18 cellular contexts compared by ENCODE assay signal in the genomic region with DNA sequence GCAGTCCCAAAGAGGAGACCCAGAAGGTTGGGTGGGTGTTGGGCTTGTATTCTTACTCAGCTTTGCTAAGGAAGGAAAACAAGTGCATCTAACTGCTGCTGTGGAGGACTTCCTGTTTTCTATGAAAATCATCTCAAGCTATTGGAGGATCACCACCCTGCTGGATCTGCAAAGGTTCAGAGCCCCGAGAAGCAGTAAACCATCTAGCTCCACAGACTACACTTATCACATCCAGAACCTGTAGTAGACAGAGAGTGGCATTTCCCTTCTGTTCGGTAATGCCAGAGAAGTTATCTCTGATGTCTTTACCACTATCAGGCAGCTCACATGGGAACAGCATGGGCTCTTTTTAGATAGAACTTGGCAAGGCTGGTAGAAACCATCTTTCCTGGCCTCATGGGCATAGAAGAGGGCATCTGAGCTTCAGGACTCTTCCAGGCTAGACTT. TPM values are rescaled to one million over a fixed set of nuclear protein-coding genes. Genes with fewer than 3 reads are reported as not detected.
DNase-seq lines count a peak whose midpoint lies in the region; ATAC-seq and TF ChIP-seq lines count a peak whose summit lies in the region.
"Had no signal": no experiment of that assay in that cellular context is flagged by ENCODE, and none has a peak within 500 bp of the region (broad histone marks: within the 10 kb centered on the region; RNA-seq: fewer than 3 reads in every experiment).

No MANE protein-coding gene starts in this region.

- H3K27me3 ChIP-seq in Loucy (ENCODE audit: insufficient read depth, low read length, poor library complexity, severe bottlenecking) (no peaks in the 10 kb centered on the region), spleen (replicated peaks in 1 of 7) (no peaks in the 10 kb centered on the region)
- H3K27me3 ChIP-seq: pancreas had no signal

- WGBS in spleen, 5 donors: 12 to 43% (median 25%) methylated on average over 2 of the region's 2 CpGs

- TF ChIP-seq POLR2A in spleen (IDR thresholded peaks at IDR 0.05): no peak

- H3K36me3 ChIP-seq in Loucy (ENCODE audit: insufficient read depth, low read length) (no peaks in the 10 kb centered on the region), spleen (no peaks in the 10 kb centered on the region)
- H3K36me3 ChIP-seq: pancreas had no signal

- H3K27me3 Mint-ChIP-seq in activated T-cell treated with anti-CD3 and anti-CD28 coated beads, Interleukin-2, amount 50 U/mL, for 4 hours (ENCODE audit: low read depth): no peaks in the 10 kb centered on the region
- no peaks in the 10 kb centered on the region for H3K27me3 Mint-ChIP-seq in activated CD8-positive, alpha-beta T cell treated with anti-CD3 and anti-CD28 coated beads for 36 hours
- no peaks in the 10 kb centered on the region for H3K27me3 Mint-ChIP-seq in WTC11 (ENCODE audit: low read depth)
- H3K27me3 Mint-ChIP-seq: central memory CD8-positive, alpha-beta T cell had no signal

- peaks cover 15% of the 10 kb centered on the region for H3K4me1 ChIP-seq in Loucy (ENCODE audit: insufficient read depth, low read length, poor library complexity, severe bottlenecking)
- H3K4me1 ChIP-seq in spleen: peaks cover 25 to 79% (median 56%) of the 10 kb centered on the region in 6 donors

- peak overlapping the region; percentile 31; the same call in 1 of the 2 replicates for H2AFZ ChIP-seq in Loucy (ENCODE audit: low read length)

- H3K27ac Mint-ChIP-seq in activated CD8-positive, alpha-beta T cell treated with anti-CD3 and anti-CD28 coated beads for 36 hours: peak overlapping the region; percentile 7
- no peak overlapping the region for H3K27ac Mint-ChIP-seq in WTC11
- H3K27ac Mint-ChIP-seq: type B pancreatic cell had no signal

- peak; percentile 48 to 55 for ATAC-seq in activated T-cell treated with anti-CD3 and anti-CD28 coated beads, Interleukin-2, amount 50 U/mL, for 4 hours
- peak; percentile 56 for ATAC-seq in activated CD8-positive, alpha-beta T cell treated with anti-CD3 and anti-CD28 coated beads for 36 hours
- ATAC-seq in omental fat pad (ENCODE audit: low FRiP score): no peak
- ATAC-seq in WTC11: no peak
- ATAC-seq: HepG2, pancreas had no signal

- H3K4me2 ChIP-seq in Loucy (ENCODE audit: low read depth, low read length, poor library complexity, severe bottlenecking): no peak overlapping the region

- no peak overlapping the region for H3K4me3 Mint-ChIP-seq in activated T-cell treated with anti-CD3 and anti-CD28 coated beads, Interleukin-2, amount 50 U/mL, for 4 hours
- no peak overlapping the region for H3K4me3 Mint-ChIP-seq in activated CD8-positive, alpha-beta T cell treated with anti-CD3 and anti-CD28 coated beads for 36 hours
- no peak overlapping the region for H3K4me3 Mint-ChIP-seq in WTC11
- H3K4me3 Mint-ChIP-seq: central memory CD8-positive, alpha-beta T cell; type B pancreatic cell had no signal

- H3K9me3 Mint-ChIP-seq in activated T-cell treated with anti-CD3 and anti-CD28 coated beads, Interleukin-2, amount 50 U/mL, for 4 hours: no peaks in the 10 kb centered on the region
- no peaks in the 10 kb centered on the region for H3K9me3 Mint-ChIP-seq in activated CD8-positive, alpha-beta T cell treated with anti-CD3 and anti-CD28 coated beads for 36 hours
- H3K9me3 Mint-ChIP-seq in WTC11: no peaks in the 10 kb centered on the region; the same call in 1 of the 2 replicates
- H3K9me3 Mint-ChIP-seq: central memory CD8-positive, alpha-beta T cell; type B pancreatic cell had no signal

- no peaks in the 10 kb centered on the region for H3F3A ChIP-seq in Loucy (ENCODE audit: low read depth)

- DNase-seq in activated T-cell treated with anti-CD3 and anti-CD28 coated beads, Interleukin-2, amount 50 U/mL, for 4 hours: no peak
- no peak for DNase-seq in activated T-cell treated with anti-CD3 and anti-CD28 coated beads for 4 hours
- DNase-seq in activated CD8-positive, alpha-beta T cell treated with anti-CD3 and anti-CD28 coated beads for 36 hours: peak; percentile 16
- DNase-seq in spleen: no peak
- no peak for DNase-seq in omental fat pad (ENCODE audit: low spot score)
- no peak for DNase-seq in stimulated activated CD4-positive, alpha-beta T cell treated with anti-CD3 and anti-CD28 coated beads, Interleukin-2, amount 100 ng/mL, for 24 hours
- DNase-seq in WTC11 (ENCODE audit: low spot score): no peak
- DNase-seq: activated effector memory CD4-positive, alpha-beta T cell treated with anti-CD3 and anti-CD28 coated beads, Interleukin-2, amount 50 U/mL, for 16 hours; DMS153; NCI-H187 treated with DMSO at 0.1 percent for 48 hours; NCI-H82; pancreas; SIG-M5 had no signal

- no peaks in the 10 kb centered on the region for H3K9me3 ChIP-seq in Loucy (ENCODE audit: insufficient read depth, low read depth, low read length)
- H3K9me3 ChIP-seq in spleen: no peaks in the 10 kb centered on the region
- H3K9me3 ChIP-seq: pancreas had no signal

- no peaks in the 10 kb centered on the region for H3K36me3 Mint-ChIP-seq in activated T-cell treated with anti-CD3 and anti-CD28 coated beads, Interleukin-2, amount 50 U/mL, for 4 hours (ENCODE audit: insufficient read depth)
- no peaks in the 10 kb centered on the region for H3K36me3 Mint-ChIP-seq in activated CD8-positive, alpha-beta T cell treated with anti-CD3 and anti-CD28 coated beads for 36 hours (ENCODE audit: low read depth)
- H3K36me3 Mint-ChIP-seq in WTC11: no peaks in the 10 kb centered on the region
- H3K36me3 Mint-ChIP-seq: type B pancreatic cell had no signal

- peak overlapping the region in 6 of 8 donors; percentile 26 to 82 (median 67) for H3K27ac ChIP-seq in spleen
- H3K27ac ChIP-seq: pancreas had no signal

- CTCF ChIA-PET in activated CD8-positive, alpha-beta T cell treated with anti-CD3 and anti-CD28 coated beads for 36 hours (lab: Charles Lee): interaction anchor here (0.9 to 8.9 kb wide), 9 partner anchors 12 to 686 kb away, joined by 3 to 59 read pairs (median 5); no protein-coding TSS in a partner anchor
- CTCF ChIA-PET in WTC11 (lab: Charles Lee): interaction anchor here (0.8 to 1.9 kb wide), 2 partner anchors 14 to 111 kb away, joined by 3 to 10 read pairs; no protein-coding TSS in a partner anchor

- no peak overlapping the region for H3K9ac ChIP-seq in Loucy (ENCODE audit: low read depth, low read length, poor library complexity, severe bottlenecking)

- H3K4me3 ChIP-seq in Loucy (ENCODE audit: low read length, poor library complexity, severe bottlenecking): no peak overlapping the region
- no peak overlapping the region for H3K4me3 ChIP-seq in spleen
- H3K4me3 ChIP-seq: pancreas had no signal

- H3K9me2 ChIP-seq in Loucy (replicated peaks; ENCODE audit: low read depth, low read length): no peaks in the 10 kb centered on the region

- H4K20me1 ChIP-seq in Loucy (ENCODE audit: insufficient read depth, low read length, poor library complexity, severe bottlenecking): no peaks in the 10 kb centered on the region

- POLR2A ChIA-PET in activated CD8-positive, alpha-beta T cell treated with anti-CD3 and anti-CD28 coated beads for 36 hours (lab: Charles Lee): interaction anchor here (1.4 kb wide), 1 partner anchor 15 kb away, joined by 3 read pairs; no protein-coding TSS in a partner anchor
- POLR2A ChIA-PET in WTC11 (lab: Charles Lee): no interaction called here

- peaks cover 66% of the 10 kb centered on the region for H3K4me1 Mint-ChIP-seq in activated T-cell treated with anti-CD3 and anti-CD28 coated beads, Interleukin-2, amount 50 U/mL, for 4 hours (ENCODE audit: low read depth)
- H3K4me1 Mint-ChIP-seq in activated CD8-positive, alpha-beta T cell treated with anti-CD3 and anti-CD28 coated beads for 36 hours (ENCODE audit: low read depth): peaks cover 30% of the 10 kb centered on the region
- peaks cover 8% of the 10 kb centered on the region for H3K4me1 Mint-ChIP-seq in WTC11

- TF ChIP-seq CTCF in Loucy (conservative IDR thresholded peaks at IDR 0.05; ENCODE audit: low read length) (no peak), spleen (IDR thresholded peaks at IDR 0.05 in 8 of 11, conservative IDR thresholded peaks at IDR 0.05 in 3 of 11) (no peak), omental fat pad (IDR thresholded peaks at IDR 0.05) (no peak), WTC11 (IDR thresholded peaks at IDR 0.05) (no peak)
- no peak for TF ChIP-seq CTCF in activated CD8-positive, alpha-beta T cell treated with anti-CD3 and anti-CD28 coated beads for 36 hours (IDR thresholded peaks at IDR 0.05)

- intact Hi-C loops in activated CD8-positive, alpha-beta T cell treated with anti-CD3 and anti-CD28 coated beads for 36 hours (cut with micrococcal nuclease): no loop called here
- intact Hi-C loops in spleen (cut with DNase I; ENCODE audit: low total_unique reads): no loop called here

- H3K79me2 ChIP-seq in Loucy (ENCODE audit: insufficient read depth, low read length): no peaks in the 10 kb centered on the region

TF ChIP-seq in WTC11, 78 proteins besides CTCF, POLR2A, EP300 and RAD21 (continues in another document):
- no peak for TF ChIP-seq RORB (CRISPR knock-in tag; IDR thresholded peaks at IDR 0.05)
- TF ChIP-seq ATF3 (CRISPR knock-in tag; conservative IDR thresholded peaks at IDR 0.05): no peak
- no peak for TF ChIP-seq NR2C2 (CRISPR knock-in tag; IDR thresholded peaks at IDR 0.05)
- TF ChIP-seq HMGA2 (CRISPR knock-in tag; IDR thresholded peaks at IDR 0.05): no peak
- TF ChIP-seq EMX1 (CRISPR knock-in tag; IDR thresholded peaks at IDR 0.05): no peak
- no peak for TF ChIP-seq JAZF1 (CRISPR knock-in tag; IDR thresholded peaks at IDR 0.05)
- TF ChIP-seq ZNF423 (CRISPR knock-in tag; IDR thresholded peaks at IDR 0.05): no peak

RNA-seq across cellular contexts. Expression of gene KCNJ1, which starts 21.7 kb away (rescaled TPM):
- total RNA-seq in activated T-cell treated with anti-CD3 and anti-CD28 coated beads, Interleukin-2, amount 50 U/mL, for 4 hours: not detected
- total RNA-seq in activated CD8-positive, alpha-beta T cell treated with anti-CD3 and anti-CD28 coated beads for 36 hours: not detected
- total RNA-seq in spleen (not detected), omental fat pad (under 1 TPM in 1 of 4 donors, not detected in 3; 0.96 TPM), WTC11 (2021) (0.07 to 0.24 TPM (median 0.16 TPM) in 3 replicates)
- polyA plus RNA-seq in spleen: under 1 TPM; 0.02 to 0.09 (median 0.03) TPM
- total RNA-seq: HepG2 had no signal
- polyA plus RNA-seq: AG04450, HepG2 had no signal

RNA-seq across cellular contexts. Expression of gene KCNJ5, which starts 45.8 kb away (rescaled TPM):
- total RNA-seq in activated T-cell treated with anti-CD3 and anti-CD28 coated beads, Interleukin-2, amount 50 U/mL, for 4 hours: not detected
- total RNA-seq in activated CD8-positive, alpha-beta T cell treated with anti-CD3 and anti-CD28 coated beads for 36 hours: not detected
- total RNA-seq in spleen (10 to 100 TPM in 6 of 7 donors, 1 to 10 TPM in 1; 4.8 to 45.4 (median 17.4) TPM), omental fat pad (10 to 100 TPM in 1 of 4 donors, 1 to 10 TPM in 3; 1.5 to 12.1 (median 3.0) TPM), WTC11 (2021) (0.09 to 0.23 TPM (median 0.22 TPM) in 3 replicates)
- 1 to 10 TPM in 1 of 3 donors, under 1 TPM in 2; 0.42 to 4.5 (median 0.74) TPM for polyA plus RNA-seq in spleen
- total RNA-seq: HepG2 had no signal
- polyA plus RNA-seq: AG04450, HepG2 had no signal

Comparison
In these comparisons a context has a peak if more than half of its experiments do, and no peak if none do; other contexts are left out.
1. ATAC-seq: peak in activated T-cell treated with anti-CD3 and anti-CD28 coated beads, Interleukin-2, amount 50 U/mL, for 4 hours (2 of 2) and activated CD8-positive, alpha-beta T cell treated with anti-CD3 and anti-CD28 coated beads for 36 hours (single experiment); none in omental fat pad (single experiment) and WTC11 (single experiment).